Comparison of ENCODE assay signal across 17 cellular contexts in genomic region chr6:39296745-39297640, GRCh38. TPM values are rescaled to one million over a fixed set of nuclear protein-coding genes. Genes with fewer than 3 reads are reported as not detected.
DNase-seq lines count a peak whose midpoint lies in the region; ATAC-seq, FAIRE-seq and TF ChIP-seq lines count a peak whose summit lies in the region.
"Had no signal": no experiment of that assay in that cellular context is flagged by ENCODE, and none has a peak within 500 bp of the region (broad histone marks: within the 10 kb centered on the region; RNA-seq: fewer than 3 reads in every experiment).

No MANE protein-coding gene starts in this region.

- no peak overlapping the region for H3K9ac ChIP-seq in kidney (ENCODE audit: low read length in 2 of 2)

- intact Hi-C loops in kidney (cut with DNase I) (no loop called here), sciatic nerve (cut with DNase I) (no loop called here)

- no peaks in the 10 kb centered on the region for H3K9me3 ChIP-seq in kidney (ENCODE audit: control insufficient read depth in 1 of 2, low read length in 2 of 2)
- H3K9me3 ChIP-seq: pancreas had no signal

- peak overlapping the region; percentile 0 for H3K4me3 ChIP-seq in coronary artery
- no peak overlapping the region for H3K4me3 ChIP-seq in kidney (ENCODE audit: low read length in 2 of 2)
- H3K4me3 ChIP-seq: pancreas had no signal

- in situ Hi-C loops in G401 (cut with HindIII; ENCODE audit: low sequenced_read_pairs): no loop called here

- FAIRE-seq in kidney (lab: Jason Lieb, UNC): no peak
- FAIRE-seq: pancreas had no signal

- no peaks in the 10 kb centered on the region for H3K36me3 ChIP-seq in kidney (ENCODE audit: control insufficient read depth in 1 of 2, insufficient read depth in 2 of 2, low read length in 2 of 2)
- H3K36me3 ChIP-seq: pancreas had no signal

- peak overlapping the region in 1 of 2 donors; percentile 60 for H3K27ac ChIP-seq in coronary artery
- H3K27ac ChIP-seq in kidney (ENCODE audit: low read depth in 2 of 2, low read length in 2 of 2): no peak overlapping the region
- H3K27ac ChIP-seq: pancreas, RWPE1 had no signal

- peak; percentile 91 for ATAC-seq in sciatic nerve
- ATAC-seq in GM18511 (IDR thresholded peaks at IDR 0.05; ENCODE audit: unreplicated experiment): no peak

- DNase-seq in EL (peak; percentile 71), coronary artery (ENCODE audit: low spot score) (peak; percentile 87), kidney (peak; percentile 76), sciatic nerve (ENCODE audit: low spot score) (peak; percentile 75), NCI-H2227 (lab: John Stamatoyannopoulos, UW; ENCODE audit: unreplicated experiment) (no peak), G401 (ENCODE audit: low spot score) (no peak)
- DNase-seq in stimulated activated CD4-positive, alpha-beta T cell treated with anti-CD3 and anti-CD28 coated beads, Interleukin-4, amount 100 ng/mL, for 4 hours: no peak
- DNase-seq: activated CD4-positive, CD25-positive, alpha-beta regulatory T cell treated with anti-CD3 and anti-CD28 coated beads, Interleukin-2, amount 50 U/mL, for 72 hours; activated naive CD4-positive, alpha-beta T cell treated with Interleukin-2 at 50 U/mL for 16 hours; midbrain; pancreas; stimulated activated CD4-positive, alpha-beta T cell treated with anti-CD3 and anti-CD28 coated beads, Interleukin-15, amount 100 ng/mL, for 24 hours; T-helper 2 cell had no signal

- H3K4me1 ChIP-seq in kidney (ENCODE audit: control insufficient read depth in 1 of 2, insufficient read depth in 1 of 2, low read depth in 1 of 2, low read length in 2 of 2): no peaks in the 10 kb centered on the region
- H3K4me1 ChIP-seq: pancreas had no signal

- TF ChIP-seq CTCF in coronary artery (IDR thresholded peaks at IDR 0.05): no peak
- TF ChIP-seq CTCF in kidney (IDR thresholded peaks at IDR 0.05; ENCODE audit: borderline replicate concordance, extremely low read depth, insufficient read depth): no peak

RNA-seq across cellular contexts. Expression of gene KCNK17, which starts 17.2 kb away (rescaled TPM):
- total RNA-seq in kidney (0.38 TPM), sciatic nerve (2.6 TPM)
- polyA plus RNA-seq in kidney (ENCODE audit: insufficient read depth, low read depth, low replicate concordance): not detected
- total RNA-seq in G401 (2014; rRNA removed; shearing (Covaris generic)): not detected in 2 replicates
- total RNA-seq: fibroblast of villous mesenchyme had no signal
- polyA plus RNA-seq: AG04450 had no signal

RNA-seq across cellular contexts. Expression of gene KCNK16, which starts 25.5 kb away (rescaled TPM):
- total RNA-seq in kidney (not detected), sciatic nerve (not detected)
- not detected for polyA plus RNA-seq in kidney (ENCODE audit: insufficient read depth, low read depth, low replicate concordance)
- not detected in 2 replicates for total RNA-seq in G401 (2014; rRNA removed; shearing (Covaris generic))
- total RNA-seq: fibroblast of villous mesenchyme had no signal
- polyA plus RNA-seq: AG04450 had no signal

Comparison
In these comparisons a context has a peak if more than half of its experiments do, and no peak if none do; other contexts are left out.
1. DNase-seq: peak in EL (single experiment), coronary artery (single experiment), kidney (single experiment) and sciatic nerve (single experiment); none in NCI-H2227 (single experiment), G401 (single experiment) and stimulated activated CD4-positive, alpha-beta T cell treated with anti-CD3 and anti-CD28 coated beads, Interleukin-4, amount 100 ng/mL, for 4 hours (0 of 2).